13 cellular contexts compared by ENCODE assay signal in the genomic region with DNA sequence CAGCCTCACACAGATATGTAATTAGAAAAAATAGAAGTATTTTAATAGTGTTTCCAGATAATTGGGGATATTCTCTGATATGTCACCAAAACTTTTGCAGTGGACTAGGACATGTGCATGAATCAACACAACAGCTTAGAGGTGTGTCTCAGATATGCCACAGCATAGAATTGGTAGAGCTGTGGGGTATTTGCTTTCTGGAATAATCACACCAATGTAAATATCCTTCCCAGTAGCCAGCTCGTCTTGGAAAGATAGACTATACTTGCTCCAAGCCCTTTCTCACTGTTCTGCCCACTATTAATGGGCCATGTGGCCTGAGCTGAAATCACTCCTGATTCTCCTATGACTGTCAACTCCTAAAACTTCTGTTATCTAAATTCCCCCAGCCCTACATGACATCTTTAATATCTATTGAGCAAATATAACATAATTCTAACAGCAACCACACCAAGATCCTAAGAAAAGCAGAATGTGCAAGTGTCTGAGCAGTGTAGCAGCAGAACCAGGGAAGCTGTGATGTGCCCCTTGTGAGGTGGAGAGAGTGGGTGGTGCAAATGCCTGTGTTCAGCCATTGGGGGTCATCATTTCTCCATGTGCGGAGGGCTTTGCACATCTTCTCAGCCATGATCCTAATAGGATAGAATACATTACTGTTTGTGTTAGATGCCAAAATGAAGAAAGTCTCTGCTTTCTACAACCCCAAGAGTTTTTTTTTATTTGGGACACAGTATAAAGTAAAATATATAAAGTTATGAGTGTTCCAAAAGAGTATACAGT.
A peak's percentile ranks its signal among the peaks of the same experiment; 100 is the strongest.
DNase-seq lines count a peak whose midpoint lies in the region; ATAC-seq and TF ChIP-seq lines count a peak whose summit lies in the region.
"Had no signal": no experiment of that assay in that cellular context is flagged by ENCODE, and none has a peak within 500 bp of the region (broad histone marks: within the 10 kb centered on the region; RNA-seq: fewer than 3 reads in every experiment).

No MANE protein-coding gene starts in this region.

- TF ChIP-seq CTCF in OCI-LY3 (IDR thresholded peaks at IDR 0.05; ENCODE audit: low read depth, low read length): peak; percentile 58
- TF ChIP-seq CTCF in endodermal cell (conservative IDR thresholded peaks at IDR 0.05): peak; percentile 24
- TF ChIP-seq CTCF in type B pancreatic cell (conservative IDR thresholded peaks at IDR 0.05): peak; percentile 23

- H3K4me1 ChIP-seq in OCI-LY3 (ENCODE audit: low read length) (peaks cover 35% of the 10 kb centered on the region), endodermal cell (ENCODE audit: control insufficient read depth, insufficient read depth, low read length) (no peaks in the 10 kb centered on the region)

- H3K9me3 ChIP-seq in OCI-LY3 (ENCODE audit: insufficient read depth, low read length) (no peaks in the 10 kb centered on the region), endodermal cell (ENCODE audit: control insufficient read depth, low read length) (no peaks in the 10 kb centered on the region)

- no peak for DNase-seq in activated T-cell treated with anti-CD3 and anti-CD28 coated beads, Interleukin-2, amount 50 U/mL, for 72 hours
- DNase-seq in activated T-cell treated with anti-CD3 and anti-CD28 coated beads, Interleukin-2, amount 50 U/mL, for 24 hours: no peak
- DNase-seq in endodermal cell (no peak), type B pancreatic cell (ENCODE audit: extremely low spot score, unreplicated experiment) (no peak), NCI-H1105 treated with DMSO at 0.1 percent for 48 hours (lab: John Stamatoyannopoulos, UW) (no peak), superior temporal gyrus (ENCODE audit: extremely low spot score) (no peak)
- DNase-seq: COR-L47, mammary epithelial cell, NCI-H1436 treated with DMSO at 0.1 percent for 48 hours, NCI-H526 treated with DMSO at 0.1 percent for 48 hours had no signal

- peaks cover 8 to 27% of the 10 kb centered on the region in 2 donors for H3K36me3 Mint-ChIP-seq in activated T-cell treated with anti-CD3 and anti-CD28 coated beads, Interleukin-2, amount 50 U/mL, for 72 hours (ENCODE audit: insufficient read depth in 2 of 2)
- H3K36me3 Mint-ChIP-seq in activated T-cell treated with anti-CD3 and anti-CD28 coated beads, Interleukin-2, amount 50 U/mL, for 24 hours (ENCODE audit: low read depth): peaks cover 64% of the 10 kb centered on the region
- H3K36me3 Mint-ChIP-seq in endodermal cell (ENCODE audit: low read depth) (peaks cover 33% of the 10 kb centered on the region), type B pancreatic cell (peaks cover 10% of the 10 kb centered on the region)

- peak overlapping the region; percentile 41 for H3K27ac Mint-ChIP-seq in activated T-cell treated with anti-CD3 and anti-CD28 coated beads, Interleukin-2, amount 50 U/mL, for 72 hours
- H3K27ac Mint-ChIP-seq in activated T-cell treated with anti-CD3 and anti-CD28 coated beads, Interleukin-2, amount 50 U/mL, for 24 hours: no peak overlapping the region
- H3K27ac Mint-ChIP-seq in endodermal cell (no peak overlapping the region), type B pancreatic cell (no peak overlapping the region)
- H3K27ac Mint-ChIP-seq: stimulated activated effector memory CD8-positive, alpha-beta T cell treated with anti-CD3 and anti-CD28 coated beads, Interleukin-12 subunit alpha, Interleukin-12 subunit beta, amount 100 ng/mL, for 72 hours had no signal

- WGBS in endodermal cell (ENCODE audit: insufficient coverage in 1 of 2, insufficient read length in 1 of 2), 2 experiments: 83 to 97% methylated on average over 1 to 2 of the region's 2 CpGs

- H4K20me1 ChIP-seq in OCI-LY3 (ENCODE audit: insufficient read depth, low read length): no peaks in the 10 kb centered on the region

- H3K9ac ChIP-seq in OCI-LY3 (ENCODE audit: low read length): no peak overlapping the region
- H3K9ac ChIP-seq in endodermal cell (ENCODE audit: extremely low read depth, low read length, poor library complexity, severe bottlenecking): no peak overlapping the region

- ATAC-seq in activated T-cell treated with anti-CD3 and anti-CD28 coated beads, Interleukin-2, amount 50 U/mL, for 72 hours (replicated peaks in 1 of 2): no peak
- ATAC-seq in HG03159 (IDR thresholded peaks at IDR 0.05; ENCODE audit: unreplicated experiment): no peak
- ATAC-seq: stimulated activated effector memory CD8-positive, alpha-beta T cell treated with anti-CD3 and anti-CD28 coated beads, Interleukin-12 subunit alpha, Interleukin-12 subunit beta, amount 100 ng/mL, for 72 hours had no signal

- no peaks in the 10 kb centered on the region for H3K4me1 Mint-ChIP-seq in activated T-cell treated with anti-CD3 and anti-CD28 coated beads, Interleukin-2, amount 50 U/mL, for 72 hours (ENCODE audit: low read depth)
- H3K4me1 Mint-ChIP-seq in activated T-cell treated with anti-CD3 and anti-CD28 coated beads, Interleukin-2, amount 50 U/mL, for 24 hours (ENCODE audit: low read depth): no peaks in the 10 kb centered on the region
- H3K4me1 Mint-ChIP-seq in endodermal cell (no peaks in the 10 kb centered on the region), type B pancreatic cell (ENCODE audit: unreplicated experiment) (no peaks in the 10 kb centered on the region)
- H3K4me1 Mint-ChIP-seq: stimulated activated effector memory CD8-positive, alpha-beta T cell treated with anti-CD3 and anti-CD28 coated beads, Interleukin-12 subunit alpha, Interleukin-12 subunit beta, amount 100 ng/mL, for 72 hours had no signal

- H3K27me3 ChIP-seq in OCI-LY3 (ENCODE audit: low read depth, low read length) (no peaks in the 10 kb centered on the region), endodermal cell (ENCODE audit: control insufficient read depth, insufficient read depth, low read length, poor library complexity, severe bottlenecking) (no peaks in the 10 kb centered on the region)

- peaks cover 9% of the 10 kb centered on the region for H3K79me2 ChIP-seq in OCI-LY3 (ENCODE audit: low read length)

- no peaks in the 10 kb centered on the region for H3K9me3 Mint-ChIP-seq in activated T-cell treated with anti-CD3 and anti-CD28 coated beads, Interleukin-2, amount 50 U/mL, for 72 hours
- H3K9me3 Mint-ChIP-seq in activated T-cell treated with anti-CD3 and anti-CD28 coated beads, Interleukin-2, amount 50 U/mL, for 24 hours: no peaks in the 10 kb centered on the region
- H3K9me3 Mint-ChIP-seq in endodermal cell (no peaks in the 10 kb centered on the region), type B pancreatic cell (no peaks in the 10 kb centered on the region)
- H3K9me3 Mint-ChIP-seq: stimulated activated effector memory CD8-positive, alpha-beta T cell treated with anti-CD3 and anti-CD28 coated beads, Interleukin-12 subunit alpha, Interleukin-12 subunit beta, amount 100 ng/mL, for 72 hours had no signal

- H2AFZ ChIP-seq in OCI-LY3 (ENCODE audit: low read depth, low read length): no peak overlapping the region

- peaks cover 29% of the 10 kb centered on the region for H3K36me3 ChIP-seq in OCI-LY3 (replicated peaks; ENCODE audit: low read depth, low read length)
- peaks cover 83% of the 10 kb centered on the region for H3K36me3 ChIP-seq in endodermal cell (ENCODE audit: control insufficient read depth, insufficient read depth, low read length)

- no peaks in the 10 kb centered on the region for H3K27me3 Mint-ChIP-seq in activated T-cell treated with anti-CD3 and anti-CD28 coated beads, Interleukin-2, amount 50 U/mL, for 72 hours (ENCODE audit: low read depth)
- H3K27me3 Mint-ChIP-seq in activated T-cell treated with anti-CD3 and anti-CD28 coated beads, Interleukin-2, amount 50 U/mL, for 24 hours: no peaks in the 10 kb centered on the region
- H3K27me3 Mint-ChIP-seq in endodermal cell (ENCODE audit: insufficient read depth) (no peaks in the 10 kb centered on the region), type B pancreatic cell (no peaks in the 10 kb centered on the region)

- H3K4me2 ChIP-seq in OCI-LY3 (ENCODE audit: low read length): no peak overlapping the region

- no peak overlapping the region for H3K4me3 Mint-ChIP-seq in activated T-cell treated with anti-CD3 and anti-CD28 coated beads, Interleukin-2, amount 50 U/mL, for 72 hours
- H3K4me3 Mint-ChIP-seq in activated T-cell treated with anti-CD3 and anti-CD28 coated beads, Interleukin-2, amount 50 U/mL, for 24 hours: no peak overlapping the region
- H3K4me3 Mint-ChIP-seq in endodermal cell: no peak overlapping the region
- no peak overlapping the region for H3K4me3 Mint-ChIP-seq in type B pancreatic cell
- H3K4me3 Mint-ChIP-seq: stimulated activated effector memory CD8-positive, alpha-beta T cell treated with anti-CD3 and anti-CD28 coated beads, Interleukin-12 subunit alpha, Interleukin-12 subunit beta, amount 100 ng/mL, for 72 hours had no signal

- H3K4me3 ChIP-seq in OCI-LY3 (ENCODE audit: low read length) (no peak overlapping the region), endodermal cell (ENCODE audit: low read length) (no peak overlapping the region)

- H3K27ac ChIP-seq in OCI-LY3 (ENCODE audit: low read length) (no peak overlapping the region), endodermal cell (ENCODE audit: low read depth, low read length) (no peak overlapping the region)
